ENCODE assay signal across 16 cellular contexts in genomic region chr17:81046131-81046769, GRCh38. TPM values are rescaled to one million over a fixed set of nuclear protein-coding genes. Genes with fewer than 3 reads are reported as not detected.
A peak's percentile ranks its signal among the peaks of the same experiment; 100 is the strongest.
DNase-seq lines count a peak whose midpoint lies in the region; ATAC-seq and TF ChIP-seq lines count a peak whose summit lies in the region.
"Had no signal": no experiment of that assay in that cellular context is flagged by ENCODE, and none has a peak within 500 bp of the region (broad histone marks: within the 10 kb centered on the region; RNA-seq: fewer than 3 reads in every experiment).

No MANE protein-coding gene starts in this region.

- peaks cover 8% of the 10 kb centered on the region for H3K27me3 Mint-ChIP-seq in HFFc6 (ENCODE audit: insufficient read depth)
- no peaks in the 10 kb centered on the region for H3K27me3 Mint-ChIP-seq in CD4-positive, alpha-beta memory T cell

- CTCF ChIA-PET in CD4-positive, alpha-beta memory T cell (lab: Charles Lee; ENCODE audit: partially characterized antibody), result no interaction called here

- no peak overlapping the region for H3K4me3 ChIP-seq in breast epithelium
- no peak overlapping the region for H3K4me3 ChIP-seq in mucosa of stomach (ENCODE audit: low read length)
- H3K4me3 ChIP-seq in tibial nerve, result no peak overlapping the region
- no peak overlapping the region for H3K4me3 ChIP-seq in CD4-positive, alpha-beta memory T cell (ENCODE audit: low read length in 2 of 2)
- H3K4me3 ChIP-seq in SJCRH30, result no peak overlapping the region
- H3K4me3 ChIP-seq: colonic mucosa had no signal

- intact Hi-C loops in breast epithelium (cut with DNase I; ENCODE audit: low total_unique reads), result no loop called here
- intact Hi-C loops in CD4-positive, alpha-beta memory T cell (cut with micrococcal nuclease), result no loop called here

- DNase-seq in HFFc6 (no peak), breast epithelium (ENCODE audit: low spot score in 2 of 2) (no peak), tibial nerve (ENCODE audit: low spot score in 2 of 2) (no peak), SK-N-DZ (ENCODE audit: low spot score) (no peak), SJCRH30 (no peak)
- DNase-seq in CD4-positive, alpha-beta memory T cell, result no peak
- DNase-seq: activated CD8-positive, alpha-beta memory T cell treated with anti-CD3 and anti-CD28 coated beads for 24 hours; DMS 273 treated with DMSO at 0.1 percent for 48 hours; GDM1; NCI-H1417 treated with DMSO at 0.1 percent for 48 hours; NCI-H2171 had no signal

- H3K36me3 ChIP-seq in breast epithelium, result no peaks in the 10 kb centered on the region
- no peaks in the 10 kb centered on the region for H3K36me3 ChIP-seq in mucosa of stomach (ENCODE audit: control insufficient read depth, insufficient read depth, low read length)
- H3K36me3 ChIP-seq in tibial nerve, result peaks cover 0 to 8% (median 0%) of the 10 kb centered on the region in 3 donors
- H3K36me3 ChIP-seq in CD4-positive, alpha-beta memory T cell (ENCODE audit: insufficient read depth, low read length), result no peaks in the 10 kb centered on the region
- H3K36me3 ChIP-seq in SJCRH30, result no peaks in the 10 kb centered on the region
- H3K36me3 ChIP-seq: colonic mucosa had no signal

- H3K27ac Mint-ChIP-seq in HFFc6, result peak overlapping the region; percentile 67
- H3K27ac Mint-ChIP-seq in CD4-positive, alpha-beta memory T cell, result peak overlapping the region in 1 of 7 donors; percentile 24
- H3K27ac Mint-ChIP-seq: activated naive CD4-positive, alpha-beta T cell treated with anti-CD3 and anti-CD28 coated beads, Interleukin-2, amount 50 U/mL, for 72 hours had no signal

- no peaks in the 10 kb centered on the region for H3K9me3 ChIP-seq in breast epithelium
- no peaks in the 10 kb centered on the region for H3K9me3 ChIP-seq in mucosa of stomach (ENCODE audit: control insufficient read depth, low read length)
- no peaks in the 10 kb centered on the region for H3K9me3 ChIP-seq in tibial nerve
- H3K9me3 ChIP-seq in CD4-positive, alpha-beta memory T cell (ENCODE audit: control insufficient read depth in 1 of 2, low read length in 2 of 2), result no peaks in the 10 kb centered on the region
- H3K9me3 ChIP-seq in SJCRH30 (replicated peaks), result no peaks in the 10 kb centered on the region
- H3K9me3 ChIP-seq: colonic mucosa had no signal

- WGBS in tibial nerve, 2 donors, result 86 to 91% methylated on average over 12 to 17 of the region's 17 CpGs

- no peak overlapping the region for H3K4me3 Mint-ChIP-seq in HFFc6
- H3K4me3 Mint-ChIP-seq in CD4-positive, alpha-beta memory T cell, result peak overlapping the region in 1 of 8 donors; percentile 13

- TF ChIP-seq POLR2A in breast epithelium (IDR thresholded peaks at IDR 0.05), result no peak
- TF ChIP-seq POLR2A in tibial nerve (IDR thresholded peaks at IDR 0.05), result no peak

- no peak for TF ChIP-seq EP300 in tibial nerve (IDR thresholded peaks at IDR 0.05)

- peaks cover 31% of the 10 kb centered on the region for H3K4me1 Mint-ChIP-seq in HFFc6 (ENCODE audit: low read depth)
- peaks cover 5 to 11% (median 8%) of the 10 kb centered on the region in 4 donors for H3K4me1 Mint-ChIP-seq in CD4-positive, alpha-beta memory T cell

- H3K4me1 ChIP-seq in breast epithelium, result peaks cover 23 to 42% of the 10 kb centered on the region in 2 donors
- peaks cover 82% of the 10 kb centered on the region for H3K4me1 ChIP-seq in mucosa of stomach (ENCODE audit: control insufficient read depth, insufficient read depth, low read length)
- peaks cover 0 to 98% (median 43%) of the 10 kb centered on the region in 4 donors for H3K4me1 ChIP-seq in tibial nerve
- peaks cover 8% of the 10 kb centered on the region for H3K4me1 ChIP-seq in CD4-positive, alpha-beta memory T cell (ENCODE audit: insufficient read depth, low read length)
- H3K4me1 ChIP-seq in SJCRH30, result peaks cover 23% of the 10 kb centered on the region

- no peaks in the 10 kb centered on the region for H3K27me3 ChIP-seq in breast epithelium
- no peaks in the 10 kb centered on the region for H3K27me3 ChIP-seq in mucosa of stomach (ENCODE audit: control insufficient read depth, insufficient read depth, low read length)
- no peaks in the 10 kb centered on the region for H3K27me3 ChIP-seq in tibial nerve
- no peaks in the 10 kb centered on the region for H3K27me3 ChIP-seq in CD4-positive, alpha-beta memory T cell (ENCODE audit: insufficient read depth, low read length)
- no peaks in the 10 kb centered on the region for H3K27me3 ChIP-seq in SJCRH30
- H3K27me3 ChIP-seq: colonic mucosa had no signal

- H3K9ac ChIP-seq in mucosa of stomach (ENCODE audit: low read length), result peak overlapping the region; percentile 7

- H3K27ac ChIP-seq in breast epithelium, result peak overlapping the region; percentile 86 to 88
- peak overlapping the region in 3 of 4 donors; percentile 36 to 88 (median 87) for H3K27ac ChIP-seq in tibial nerve
- no peak overlapping the region for H3K27ac ChIP-seq in CD4-positive, alpha-beta memory T cell (ENCODE audit: low read depth, low read length)
- no peak overlapping the region for H3K27ac ChIP-seq in SJCRH30
- H3K27ac ChIP-seq: colonic mucosa had no signal

- POLR2A ChIA-PET in CD4-positive, alpha-beta memory T cell (lab: Charles Lee; ENCODE audit: partially characterized antibody), result no interaction called here

- TF ChIP-seq CTCF in HFFc6 (IDR thresholded peaks at IDR 0.05), result no peak
- TF ChIP-seq CTCF in breast epithelium (IDR thresholded peaks at IDR 0.05), result no peak
- no peak for TF ChIP-seq CTCF in tibial nerve (IDR thresholded peaks at IDR 0.05)

- peaks cover 5% of the 10 kb centered on the region; the same call in 1 of the 2 replicates for H3K36me3 Mint-ChIP-seq in HFFc6 (ENCODE audit: low read depth)
- H3K36me3 Mint-ChIP-seq in CD4-positive, alpha-beta memory T cell, result no peaks in the 10 kb centered on the region
- H3K36me3 Mint-ChIP-seq: activated naive CD4-positive, alpha-beta T cell treated with anti-CD3 and anti-CD28 coated beads, Interleukin-2, amount 50 U/mL, for 72 hours had no signal

- no peak for ATAC-seq in HG02763 (IDR thresholded peaks at IDR 0.05; ENCODE audit: unreplicated experiment)
- ATAC-seq: activated CD4-positive, CD25-positive, alpha-beta regulatory T cell treated with anti-CD3 and anti-CD28 coated beads, Interleukin-2, amount 50 U/mL, for 24 hours had no signal

- H3K9me3 Mint-ChIP-seq in HFFc6, result no peaks in the 10 kb centered on the region
- no peaks in the 10 kb centered on the region for H3K9me3 Mint-ChIP-seq in CD4-positive, alpha-beta memory T cell
- H3K9me3 Mint-ChIP-seq: activated naive CD4-positive, alpha-beta T cell treated with anti-CD3 and anti-CD28 coated beads, Interleukin-2, amount 50 U/mL, for 72 hours had no signal

RNA-seq across cellular contexts. Expression of gene BAIAP2, which starts 11.3 kb away (rescaled TPM):
- 10 to 100 TPM; 30.8 to 47.4 (median 35.9) TPM for total RNA-seq in HFFc6 (2021; fragmentation: NEBNext Ultra II Directional; extraction: Animal tissue kit (Norgen Biotek cat#: 25700))
- total RNA-seq in breast epithelium (10 to 100 TPM; 21.0 to 47.0 (median 37.6) TPM), tibial nerve (10 to 100 TPM; 49.5 to 81.2 (median 66.9) TPM)
- 1 to 10 TPM; 5.4 to 7.2 TPM for total RNA-seq in CD4-positive, alpha-beta memory T cell
- 1 to 10 TPM; 2.1 to 5.6 TPM for polyA plus RNA-seq in CD4-positive, alpha-beta memory T cell
- polyA plus RNA-seq in SK-N-DZ (2014; cell fraction: cytosol; rRNA removed), result 26.1 and 29.6 TPM in 2 replicates
- 37.3 and 59.3 TPM in 2 replicates for polyA plus RNA-seq in SK-N-DZ (2014; cell fraction: nucleus; rRNA removed)
- total RNA-seq in SJCRH30 (2014; rRNA removed; shearing (Covaris generic)), result 22.1 and 26.0 TPM in 2 replicates

RNA-seq across cellular contexts. Expression of gene CHMP6, which starts 54.6 kb away (rescaled TPM):
- 10 to 100 TPM; 27.6 to 38.5 (median 31.5) TPM for total RNA-seq in HFFc6 (2021; fragmentation: NEBNext Ultra II Directional; extraction: Animal tissue kit (Norgen Biotek cat#: 25700))
- total RNA-seq in breast epithelium (10 to 100 TPM; 18.6 to 30.2 (median 27.7) TPM), tibial nerve (10 to 100 TPM; 30.6 to 46.3 (median 40.2) TPM)
- 10 to 100 TPM; 41.4 to 42.3 TPM for total RNA-seq in CD4-positive, alpha-beta memory T cell
- polyA plus RNA-seq in CD4-positive, alpha-beta memory T cell, result 10 to 100 TPM; 36.7 to 48.7 TPM
- polyA plus RNA-seq in SK-N-DZ (2014; cell fraction: cytosol; rRNA removed), result 18.4 and 18.6 TPM in 2 replicates
- polyA plus RNA-seq in SK-N-DZ (2014; cell fraction: nucleus; rRNA removed), result 13.8 and 17.7 TPM in 2 replicates
- total RNA-seq in SJCRH30 (2014; rRNA removed; shearing (Covaris generic)), result 23.5 and 27.6 TPM in 2 replicates

Comparison
In these comparisons a context has a peak if more than half of its experiments do, and no peak if none do; other contexts are left out.
1. H3K27ac ChIP-seq: peak in breast epithelium (2 of 2) and tibial nerve (3 of 4); none in CD4-positive, alpha-beta memory T cell (single experiment) and SJCRH30 (single experiment).